ENCODE assay signal across 27 cellular contexts in genomic region chr12:123000578-123000977, GRCh38.
"Had no signal": no experiment of that assay in that cellular context is flagged by ENCODE, and none has a peak within 500 bp of the region (broad histone marks: within the 10 kb centered on the region; RNA-seq: fewer than 3 reads in every experiment).

No MANE protein-coding gene starts in this region.

- H3K4me1 Mint-ChIP-seq: activated CD4-positive, alpha-beta T cell treated with anti-CD3 and anti-CD28 coated beads, Interleukin-2, amount 10 ng/mL, durations not matched to agents 7 days and 5 days; activated naive CD8-positive, alpha-beta T cell treated with anti-CD3 and anti-CD28 coated beads, Interleukin-2, amount 50 U/mL, for 24 hours; activated T-helper 17 cell treated with anti-CD3 and anti-CD28 coated beads, Interleukin-2, amount 50 U/mL, for 72 hours had no signal

- DNase-seq: activated CD4-positive, alpha-beta memory T cell treated with anti-CD3 and anti-CD28 coated beads for 36 hours; activated CD4-positive, alpha-beta T cell treated with anti-CD3 and anti-CD28 coated beads, Interleukin-2, amount 10 ng/mL, durations not matched to agents 7 days and 5 days; activated CD4-positive, CD25-positive, alpha-beta regulatory T cell; activated gamma-delta T cell; activated naive CD4-positive, alpha-beta T cell treated with anti-CD3 and anti-CD28 coated beads for 36 hours; activated naive CD8-positive, alpha-beta T cell treated with anti-CD3 and anti-CD28 coated beads, Interleukin-2, amount 50 U/mL, for 24 hours; activated T-cell treated with anti-CD3 and anti-CD28 coated beads for 4 hours; activated T-cell treated with anti-CD3 and anti-CD28 coated beads, Interleukin-2, amount 50 U/mL, for 48 hours; amniotic stem cell; body of pancreas; central memory CD4-positive, alpha-beta T cell; Kasumi-1; NCI-H1048; NCI-H146; NCI-H1930; NCI-H2171 treated with DMSO at 0.1 percent for 48 hours; NCI-H226; NCI-H526; NCI-H82; SJCRH30; SK-N-SH; T-helper 1 cell had no signal

- H3K27me3 Mint-ChIP-seq: activated CD4-positive, alpha-beta memory T cell treated with anti-CD3 and anti-CD28 coated beads for 36 hours; activated CD4-positive, alpha-beta T cell treated with anti-CD3 and anti-CD28 coated beads, Interleukin-2, amount 10 ng/mL, durations not matched to agents 7 days and 5 days; activated naive CD8-positive, alpha-beta T cell treated with anti-CD3 and anti-CD28 coated beads, Interleukin-2, amount 50 U/mL, for 24 hours; activated T-helper 17 cell treated with anti-CD3 and anti-CD28 coated beads, Interleukin-2, amount 50 U/mL, for 72 hours had no signal

- H3K9me3 ChIP-seq: ascending aorta, body of pancreas, SJCRH30, SK-N-SH had no signal

- H3K4me3 Mint-ChIP-seq: activated CD4-positive, alpha-beta memory T cell treated with anti-CD3 and anti-CD28 coated beads for 36 hours; activated CD4-positive, alpha-beta T cell treated with anti-CD3 and anti-CD28 coated beads, Interleukin-2, amount 10 ng/mL, durations not matched to agents 7 days and 5 days; activated naive CD4-positive, alpha-beta T cell treated with anti-CD3 and anti-CD28 coated beads for 36 hours; activated naive CD8-positive, alpha-beta T cell treated with anti-CD3 and anti-CD28 coated beads, Interleukin-2, amount 50 U/mL, for 24 hours; activated T-helper 17 cell treated with anti-CD3 and anti-CD28 coated beads, Interleukin-2, amount 50 U/mL, for 72 hours had no signal

- H3K36me3 Mint-ChIP-seq: activated CD4-positive, alpha-beta memory T cell treated with anti-CD3 and anti-CD28 coated beads for 36 hours had no signal

- H3K27ac ChIP-seq: ascending aorta, body of pancreas, SJCRH30, VCaP had no signal

- H3K4me3 ChIP-seq: ascending aorta, body of pancreas, SJCRH30 had no signal

- H3K27me3 ChIP-seq: ascending aorta, body of pancreas, SJCRH30 had no signal

- ATAC-seq: activated naive CD8-positive, alpha-beta T cell treated with anti-CD3 and anti-CD28 coated beads, Interleukin-2, amount 50 U/mL, for 24 hours; activated T-helper 17 cell treated with anti-CD3 and anti-CD28 coated beads, Interleukin-2, amount 50 U/mL, for 72 hours; body of pancreas; Panc1; Right ventricle myocardium inferior had no signal

- H3K9ac ChIP-seq: SK-N-SH had no signal

- H3K4me2 ChIP-seq: SK-N-SH had no signal

- H3K36me3 ChIP-seq: SJCRH30 had no signal

- H3K4me1 ChIP-seq: ascending aorta, body of pancreas, SJCRH30 had no signal

- H3K9me2 ChIP-seq: SK-N-SH had no signal

- H3K27ac Mint-ChIP-seq: activated CD4-positive, alpha-beta memory T cell treated with anti-CD3 and anti-CD28 coated beads for 36 hours; activated CD4-positive, alpha-beta T cell treated with anti-CD3 and anti-CD28 coated beads, Interleukin-2, amount 10 ng/mL, durations not matched to agents 7 days and 5 days; activated naive CD4-positive, alpha-beta T cell treated with anti-CD3 and anti-CD28 coated beads for 36 hours; activated naive CD8-positive, alpha-beta T cell treated with anti-CD3 and anti-CD28 coated beads, Interleukin-2, amount 50 U/mL, for 24 hours; activated T-helper 17 cell treated with anti-CD3 and anti-CD28 coated beads, Interleukin-2, amount 50 U/mL, for 72 hours had no signal

- H3K9me3 Mint-ChIP-seq: activated CD4-positive, alpha-beta memory T cell treated with anti-CD3 and anti-CD28 coated beads for 36 hours; activated CD4-positive, alpha-beta T cell treated with anti-CD3 and anti-CD28 coated beads, Interleukin-2, amount 10 ng/mL, durations not matched to agents 7 days and 5 days; activated naive CD4-positive, alpha-beta T cell treated with anti-CD3 and anti-CD28 coated beads for 36 hours; activated naive CD8-positive, alpha-beta T cell treated with anti-CD3 and anti-CD28 coated beads, Interleukin-2, amount 50 U/mL, for 24 hours; activated T-helper 17 cell treated with anti-CD3 and anti-CD28 coated beads, Interleukin-2, amount 50 U/mL, for 72 hours had no signal
